ENCODE assay signal across 5 cellular contexts in genomic region chr1:150981177-150981804, GRCh38. TPM values are rescaled to one million over a fixed set of nuclear protein-coding genes. Genes with fewer than 3 reads are reported as not detected.
DNase-seq lines count a peak whose midpoint lies in the region; ATAC-seq and TF ChIP-seq lines count a peak whose summit lies in the region.

No MANE protein-coding gene starts in this region.

- H3K79me2 ChIP-seq in KMS-11 (ENCODE audit: insufficient read depth, low read depth), result no peaks in the 10 kb centered on the region

- H2AFZ ChIP-seq in KMS-11 (ENCODE audit: low read depth), result peak overlapping the region; percentile 25

- H3K27ac ChIP-seq in KMS-11, result no peak overlapping the region

- no peaks in the 10 kb centered on the region for H3K36me3 ChIP-seq in KMS-11 (ENCODE audit: insufficient read depth)

- peak overlapping the region; percentile 27; the same call in 1 of the 2 replicates for H3K4me2 ChIP-seq in KMS-11

- peak; percentile 36 for DNase-seq in SK-MEL-5 (ENCODE audit: low read depth, low spot score)
- no peak for DNase-seq in sciatic nerve (ENCODE audit: low spot score)
- no peak for DNase-seq in activated naive CD4-positive, alpha-beta T cell treated with anti-CD3 and anti-CD28 coated beads, Interleukin-2, amount 50 U/mL, for 16 hours

- H3K9ac ChIP-seq in KMS-11, result no peak overlapping the region

- ATAC-seq in sciatic nerve (peak; percentile 18), HG03520 (IDR thresholded peaks at IDR 0.05; ENCODE audit: unreplicated experiment) (no peak)

- H3K27me3 ChIP-seq in KMS-11 (ENCODE audit: insufficient read depth, low read depth), result no peaks in the 10 kb centered on the region

- no peak for TF ChIP-seq CTCF in KMS-11 (conservative IDR thresholded peaks at IDR 0.05; ENCODE audit: low read depth, low read length)

- no peak overlapping the region for H3K4me3 ChIP-seq in KMS-11 (IDR thresholded peaks at IDR 0.05; ENCODE audit: insufficient read depth, low read depth, low read length)

- in situ Hi-C loops in SK-MEL-5 (cut with HindIII; ENCODE audit: low pct_unique_long_range_greater_than_20kb, low sequenced_read_pairs), result no loop called here

- intact Hi-C loops in sciatic nerve (cut with DNase I), result no loop called here

- H3K4me1 ChIP-seq in KMS-11 (ENCODE audit: low read depth, poor library complexity, severe bottlenecking), result peaks cover 50% of the 10 kb centered on the region

- no peaks in the 10 kb centered on the region for H4K20me1 ChIP-seq in KMS-11 (ENCODE audit: insufficient read depth)

RNA-seq across cellular contexts. Expression of gene ANXA9, which starts 0.8 kb away (rescaled TPM):
- total RNA-seq in SK-MEL-5 (2014; rRNA removed; shearing (Covaris generic)), result 0.48 and 1.1 TPM in 2 replicates
- 0.43 and 0.98 TPM in 2 replicates for polyA plus RNA-seq in SK-MEL-5 (2015; cell fraction: cytosol; rRNA removed)
- 0.77 and 2.1 TPM in 2 replicates for polyA plus RNA-seq in SK-MEL-5 (2015; cell fraction: nucleus; rRNA removed)
- 5.6 TPM for total RNA-seq in sciatic nerve

RNA-seq across cellular contexts. Expression of gene CERS2, which starts 6.7 kb away (rescaled TPM):
- 133 and 162 TPM in 2 replicates for total RNA-seq in SK-MEL-5 (2014; rRNA removed; shearing (Covaris generic))
- polyA plus RNA-seq in SK-MEL-5 (2015; cell fraction: cytosol; rRNA removed), result 171 and 247 TPM in 2 replicates
- 161 and 165 TPM in 2 replicates for polyA plus RNA-seq in SK-MEL-5 (2015; cell fraction: nucleus; rRNA removed)
- 215 TPM for total RNA-seq in sciatic nerve

RNA-seq across cellular contexts. Expression of gene MINDY1, which starts 25.4 kb away (rescaled TPM):
- 11.3 and 13.6 TPM in 2 replicates for total RNA-seq in SK-MEL-5 (2014; rRNA removed; shearing (Covaris generic))
- 10.9 and 14.0 TPM in 2 replicates for polyA plus RNA-seq in SK-MEL-5 (2015; cell fraction: cytosol; rRNA removed)
- polyA plus RNA-seq in SK-MEL-5 (2015; cell fraction: nucleus; rRNA removed), result 16.7 and 20.4 TPM in 2 replicates
- total RNA-seq in sciatic nerve, result 50.5 TPM

RNA-seq across cellular contexts. Expression of gene PRUNE1, which starts 27.0 kb away (rescaled TPM):
- 13.9 and 16.2 TPM in 2 replicates for total RNA-seq in SK-MEL-5 (2014; rRNA removed; shearing (Covaris generic))
- polyA plus RNA-seq in SK-MEL-5 (2015; cell fraction: cytosol; rRNA removed), result 25.8 and 30.2 TPM in 2 replicates
- polyA plus RNA-seq in SK-MEL-5 (2015; cell fraction: nucleus; rRNA removed), result 18.8 and 23.9 TPM in 2 replicates
- total RNA-seq in sciatic nerve, result 22.6 TPM

RNA-seq across cellular contexts. Expression of gene BNIPL, which starts 55.1 kb away (rescaled TPM):
- total RNA-seq in SK-MEL-5 (2014; rRNA removed; shearing (Covaris generic)), result 0.11 and 0.16 TPM in 2 replicates
- polyA plus RNA-seq in SK-MEL-5 (2015; cell fraction: cytosol; rRNA removed), result 0.08 TPM in 1 of 2 replicates, not detected in the other
- 0.33 and 1.2 TPM in 2 replicates for polyA plus RNA-seq in SK-MEL-5 (2015; cell fraction: nucleus; rRNA removed)
- total RNA-seq in sciatic nerve, result 0.22 TPM
